10 cellular contexts compared by ENCODE assay signal in the genomic region with DNA sequence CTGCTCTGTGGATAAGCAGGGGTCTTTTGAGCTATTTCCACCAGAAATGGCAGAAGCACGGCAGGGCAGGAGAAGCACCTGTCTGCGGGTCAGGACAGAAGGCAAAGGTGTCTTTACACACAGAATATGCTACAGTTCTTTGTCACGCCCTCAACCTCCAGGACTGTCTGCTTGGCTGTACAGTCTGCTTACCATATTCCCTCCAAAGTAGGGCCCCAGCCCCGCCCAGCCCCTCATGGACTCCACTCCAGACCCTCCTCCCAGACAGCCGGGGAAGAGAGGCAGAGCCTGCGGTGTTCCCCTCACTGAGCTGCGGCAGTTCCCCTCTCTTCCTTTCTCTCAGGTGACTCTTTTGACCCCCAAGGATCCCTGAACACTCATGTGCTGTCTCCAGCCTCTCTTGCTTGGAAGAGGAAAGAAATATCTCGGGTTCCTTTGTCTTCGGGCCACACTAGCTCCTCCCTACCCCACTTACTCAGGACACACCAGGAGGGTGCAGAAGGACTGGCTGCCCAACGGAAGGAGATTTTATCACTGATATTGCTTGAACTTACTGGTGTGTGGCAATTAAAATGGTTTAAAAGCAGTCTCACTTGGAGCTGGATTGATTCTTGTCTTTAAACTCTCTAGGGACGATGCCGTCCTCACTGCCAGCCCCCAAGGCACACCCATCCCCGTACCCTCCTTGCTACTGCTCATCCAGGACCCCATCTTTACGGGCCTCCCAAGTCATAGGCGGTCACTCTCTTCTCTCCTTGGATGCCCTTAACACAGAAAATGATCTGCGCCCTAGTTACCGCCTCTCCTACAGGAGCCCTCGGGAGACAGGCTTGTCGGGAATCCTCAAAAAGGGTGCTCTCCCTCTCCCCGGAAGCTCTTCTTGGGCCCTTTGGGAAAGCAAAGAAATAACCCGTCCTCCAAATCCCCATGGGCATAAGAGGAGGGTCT.
DNase-seq lines count a peak whose midpoint lies in the region; ATAC-seq and TF ChIP-seq lines count a peak whose summit lies in the region.
"Had no signal": no experiment of that assay in that cellular context is flagged by ENCODE, and none has a peak within 500 bp of the region (broad histone marks: within the 10 kb centered on the region; RNA-seq: fewer than 3 reads in every experiment).

No MANE protein-coding gene starts in this region.

- no peaks in the 10 kb centered on the region for H3K36me3 ChIP-seq in lower lobe of right lung
- H3K36me3 ChIP-seq in suprapubic skin = no peaks in the 10 kb centered on the region

- no peaks in the 10 kb centered on the region for H3K27me3 ChIP-seq in lower lobe of right lung (ENCODE audit: low read depth)
- no peaks in the 10 kb centered on the region for H3K27me3 ChIP-seq in suprapubic skin

- peak overlapping the region; percentile 46 for H3K27ac Mint-ChIP-seq in activated CD4-positive, alpha-beta memory T cell treated with anti-CD3 and anti-CD28 coated beads for 36 hours
- no peak overlapping the region for H3K27ac Mint-ChIP-seq in activated CD4-positive, alpha-beta memory T cell treated with anti-CD3 and anti-CD28 coated beads, Interleukin-2, amount 10 ng/mL, durations not matched to agents 7 days and 5 days

- TF ChIP-seq CTCF in lower lobe of right lung (IDR thresholded peaks at IDR 0.05) = no peak
- no peak for TF ChIP-seq CTCF in suprapubic skin (IDR thresholded peaks at IDR 0.05)

- H3K4me3 ChIP-seq in lower lobe of right lung = no peak overlapping the region
- H3K4me3 ChIP-seq in suprapubic skin = no peak overlapping the region

- intact Hi-C loops in activated CD4-positive, alpha-beta memory T cell treated with anti-CD3 and anti-CD28 coated beads for 36 hours (cut with micrococcal nuclease) = no loop called here
- intact Hi-C loops in lower lobe of right lung (cut with DNase I) = no loop called here

- CTCF ChIA-PET in activated CD4-positive, alpha-beta memory T cell treated with anti-CD3 and anti-CD28 coated beads for 36 hours (lab: Charles Lee) = no interaction called here
- CTCF ChIA-PET in activated CD4-positive, alpha-beta memory T cell treated with anti-CD3 and anti-CD28 coated beads, Interleukin-2, amount 10 ng/mL, durations not matched to agents 7 days and 5 days (lab: Charles Lee) = no interaction called here

- H3K4me1 ChIP-seq in lower lobe of right lung (peaks cover 94% of the 10 kb centered on the region), suprapubic skin (peaks cover 42% of the 10 kb centered on the region)

- no peaks in the 10 kb centered on the region for H3K27me3 Mint-ChIP-seq in activated CD4-positive, alpha-beta memory T cell treated with anti-CD3 and anti-CD28 coated beads for 36 hours
- no peaks in the 10 kb centered on the region for H3K27me3 Mint-ChIP-seq in activated CD4-positive, alpha-beta memory T cell treated with anti-CD3 and anti-CD28 coated beads, Interleukin-2, amount 10 ng/mL, durations not matched to agents 7 days and 5 days

- no peak for TF ChIP-seq EP300 in suprapubic skin (IDR thresholded peaks at IDR 0.05)

- H3K9me3 ChIP-seq in lower lobe of right lung (no peaks in the 10 kb centered on the region), suprapubic skin (no peaks in the 10 kb centered on the region)

- peaks cover 86% of the 10 kb centered on the region for H3K4me1 Mint-ChIP-seq in activated CD4-positive, alpha-beta memory T cell treated with anti-CD3 and anti-CD28 coated beads for 36 hours (ENCODE audit: low read depth)
- H3K4me1 Mint-ChIP-seq in activated CD4-positive, alpha-beta memory T cell treated with anti-CD3 and anti-CD28 coated beads, Interleukin-2, amount 10 ng/mL, durations not matched to agents 7 days and 5 days = peaks cover 77% of the 10 kb centered on the region

- DNase-seq in activated CD4-positive, alpha-beta memory T cell treated with anti-CD3 and anti-CD28 coated beads for 36 hours = peak; percentile 7
- no peak for DNase-seq in activated CD4-positive, alpha-beta memory T cell treated with anti-CD3 and anti-CD28 coated beads, Interleukin-2, amount 10 ng/mL, durations not matched to agents 7 days and 5 days
- DNase-seq in activated CD8-positive, alpha-beta memory T cell treated with anti-CD3 and anti-CD28 coated beads, Interleukin-2, amount 50 U/mL, for 48 hours = peak; percentile 47
- DNase-seq in lower lobe of right lung (no peak), suprapubic skin (ENCODE audit: low spot score in 2 of 2) (peak; percentile 45 to 65), superior temporal gyrus (ENCODE audit: extremely low spot score) (no peak), inferior parietal cortex (ENCODE audit: extremely low spot score) (no peak)
- DNase-seq: HCEC 1CT, NCI-H226 had no signal

- POLR2A ChIA-PET in activated CD4-positive, alpha-beta memory T cell treated with anti-CD3 and anti-CD28 coated beads for 36 hours (lab: Charles Lee) = interaction anchor here (0.6 to 1.1 kb wide), 2 partner anchors 67 to 347 kb away, joined by 3 to 5 read pairs; no protein-coding TSS in a partner anchor
- POLR2A ChIA-PET in activated CD4-positive, alpha-beta memory T cell treated with anti-CD3 and anti-CD28 coated beads, Interleukin-2, amount 10 ng/mL, durations not matched to agents 7 days and 5 days (lab: Charles Lee) = interaction anchor here (0.9 to 1.5 kb wide), 5 partner anchors 12 to 348 kb away, joined by 3 to 10 read pairs (median 4); partner anchors contain the start of gene IRF2BP2

- TF ChIP-seq POLR2A in suprapubic skin (IDR thresholded peaks at IDR 0.05) = no peak

- H3K9me3 Mint-ChIP-seq in activated CD4-positive, alpha-beta memory T cell treated with anti-CD3 and anti-CD28 coated beads for 36 hours = no peaks in the 10 kb centered on the region
- no peaks in the 10 kb centered on the region for H3K9me3 Mint-ChIP-seq in activated CD4-positive, alpha-beta memory T cell treated with anti-CD3 and anti-CD28 coated beads, Interleukin-2, amount 10 ng/mL, durations not matched to agents 7 days and 5 days

- ATAC-seq in lower lobe of right lung (no peak), GM18907 (IDR thresholded peaks at IDR 0.05; ENCODE audit: unreplicated experiment) (no peak)

- H3K27ac ChIP-seq in lower lobe of right lung (peak overlapping the region; percentile 86), suprapubic skin (peak overlapping the region; percentile 8)

- WGBS in suprapubic skin = 93% methylated on average over 21 of the region's 21 CpGs

- H3K36me3 Mint-ChIP-seq in activated CD4-positive, alpha-beta memory T cell treated with anti-CD3 and anti-CD28 coated beads for 36 hours = peaks cover 7% of the 10 kb centered on the region
- H3K36me3 Mint-ChIP-seq in activated CD4-positive, alpha-beta memory T cell treated with anti-CD3 and anti-CD28 coated beads, Interleukin-2, amount 10 ng/mL, durations not matched to agents 7 days and 5 days (ENCODE audit: low read depth) = no peaks in the 10 kb centered on the region

- no peak overlapping the region for H3K4me3 Mint-ChIP-seq in activated CD4-positive, alpha-beta memory T cell treated with anti-CD3 and anti-CD28 coated beads for 36 hours
- no peak overlapping the region for H3K4me3 Mint-ChIP-seq in activated CD4-positive, alpha-beta memory T cell treated with anti-CD3 and anti-CD28 coated beads, Interleukin-2, amount 10 ng/mL, durations not matched to agents 7 days and 5 days

Comparison
In these comparisons a context has a peak if more than half of its experiments do, and no peak if none do; other contexts are left out.
1. DNase-seq: peak in activated CD4-positive, alpha-beta memory T cell treated with anti-CD3 and anti-CD28 coated beads for 36 hours (single experiment), activated CD8-positive, alpha-beta memory T cell treated with anti-CD3 and anti-CD28 coated beads, Interleukin-2, amount 50 U/mL, for 48 hours (single experiment) and suprapubic skin (2 of 2); none in activated CD4-positive, alpha-beta memory T cell treated with anti-CD3 and anti-CD28 coated beads, Interleukin-2, amount 10 ng/mL, durations not matched to agents 7 days and 5 days (single experiment), lower lobe of right lung (single experiment), superior temporal gyrus (single experiment) and inferior parietal cortex (single experiment).